ENCODE assay signal across 8 cellular contexts in the genomic region with DNA sequence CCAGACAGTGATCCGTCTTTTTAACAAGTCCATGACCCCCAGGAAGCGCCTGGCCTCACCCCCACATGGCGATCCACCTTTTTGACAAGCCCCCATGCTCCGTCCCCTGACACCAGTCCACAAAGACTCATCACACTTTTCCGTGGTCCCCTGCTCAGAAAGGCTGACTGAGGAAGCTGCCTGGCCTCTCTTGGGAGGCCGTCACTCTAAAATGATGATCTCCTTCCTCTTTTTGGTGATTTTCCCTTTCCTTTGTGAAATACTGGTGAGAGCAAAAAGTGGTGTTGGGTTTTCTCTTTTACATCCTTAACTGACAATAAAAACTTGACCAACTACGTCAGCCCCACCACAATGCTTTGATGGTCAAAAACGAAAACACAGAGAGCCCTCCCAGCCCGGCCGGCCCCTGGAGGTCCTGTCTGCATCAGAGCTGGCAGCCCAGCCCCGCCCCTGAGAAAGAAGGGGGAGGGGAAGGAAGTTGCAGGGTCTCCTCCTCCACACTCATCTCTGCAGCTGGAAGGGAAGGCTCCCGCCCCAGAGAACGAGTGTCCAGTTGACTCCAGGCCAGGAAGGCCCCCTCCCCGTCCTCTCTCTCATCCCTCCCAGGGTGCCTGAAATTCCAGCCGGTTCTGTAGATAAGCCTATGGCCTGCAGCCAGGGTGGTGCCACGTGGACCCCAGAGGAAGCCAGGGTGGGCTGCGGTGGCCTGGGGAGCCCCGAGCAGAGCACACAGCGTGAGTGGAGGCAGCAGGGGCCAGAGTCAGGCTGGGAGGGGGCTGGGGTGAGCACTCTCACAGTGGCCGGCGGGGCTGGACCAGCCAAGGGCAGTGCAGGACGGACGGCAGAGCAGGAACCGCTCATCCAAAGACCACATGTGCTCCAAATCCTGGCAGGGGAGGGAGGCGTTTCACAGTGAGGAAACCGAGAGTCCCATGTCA. TPM values are rescaled to one million over a fixed set of nuclear protein-coding genes. Genes with fewer than 3 reads are reported as not detected.
A peak's percentile ranks its signal among the peaks of the same experiment; 100 is the strongest.
DNase-seq lines count a peak whose midpoint lies in the region; ATAC-seq, FAIRE-seq and TF ChIP-seq lines count a peak whose summit lies in the region.

No MANE protein-coding gene starts in this region.

- H3K4me3 ChIP-seq in H1 (ENCODE audit: extremely low read depth in 1 of 4, insufficient read depth in 2 of 4, low read depth in 3 of 4, low read length in 4 of 4) = no peak overlapping the region
- no peak overlapping the region for H3K4me3 ChIP-seq in naive thymus-derived CD4-positive, alpha-beta T cell (ENCODE audit: low read length)

- H3K27ac Mint-ChIP-seq in naive thymus-derived CD4-positive, alpha-beta T cell = peak overlapping the region in 7 of 9 donors; percentile 29 to 99 (median 64)
- H3K27ac Mint-ChIP-seq in activated CD4-positive, alpha-beta memory T cell treated with anti-CD3 and anti-CD28 coated beads, Interleukin-2, amount 10 ng/mL, durations not matched to agents 7 days and 5 days = no peak overlapping the region

- H2BK20ac ChIP-seq in H1 (ENCODE audit: low read length) = no peak overlapping the region

- H2BK12ac ChIP-seq in H1 (ENCODE audit: low read depth, low read length) = peak overlapping the region; percentile 80; the same call in 1 of the 2 replicates

- H3K4me1 Mint-ChIP-seq in naive thymus-derived CD4-positive, alpha-beta T cell = peaks cover 35 to 57% (median 44%) of the 10 kb centered on the region in 7 donors
- peaks cover 33% of the 10 kb centered on the region for H3K4me1 Mint-ChIP-seq in activated CD4-positive, alpha-beta memory T cell treated with anti-CD3 and anti-CD28 coated beads, Interleukin-2, amount 10 ng/mL, durations not matched to agents 7 days and 5 days

- TF ChIP-seq CTCF in H1 (IDR thresholded peaks at IDR 0.05; ENCODE audit: control extremely low read depth in 1 of 3, insufficient read depth in 1 of 3, low read depth in 1 of 3, low read length in 3 of 3) = no peak

- no peaks in the 10 kb centered on the region for H3K36me3 Mint-ChIP-seq in naive thymus-derived CD4-positive, alpha-beta T cell
- H3K36me3 Mint-ChIP-seq in activated CD4-positive, alpha-beta memory T cell treated with anti-CD3 and anti-CD28 coated beads, Interleukin-2, amount 10 ng/mL, durations not matched to agents 7 days and 5 days (ENCODE audit: low read depth) = peaks cover 4% of the 10 kb centered on the region

- H2BK5ac ChIP-seq in H1 (ENCODE audit: low read depth, low read length) = peak overlapping the region; percentile 83; the same call in 1 of the 2 replicates

- peaks cover 0 to 22% of the 10 kb centered on the region in 2 experiments; a peak in 1 of 4 replicates for H3K79me2 ChIP-seq in H1 (ENCODE audit: control insufficient read depth in 1 of 2, insufficient read depth in 2 of 2, low read length in 2 of 2)

- intact Hi-C loops in naive thymus-derived CD4-positive, alpha-beta T cell (cut with micrococcal nuclease) = loop anchor here (10.0 kb wide), 5 partner anchors 208 to 438 kb away; a partner anchor contains a TSS

- H3K79me1 ChIP-seq in H1 (ENCODE audit: low read depth, low read length) = peaks cover 6% of the 10 kb centered on the region

- 0 out of 2 replicates have a peak overlapping the region, but pooled peaks have one; percentile 65 for H2AK5ac ChIP-seq in H1 (ENCODE audit: low read depth, low read length)

- peak; percentile 65 for DNase-seq in NOMO-1 treated with dmso at 0.1 percent for 144 hours (lab: John Stamatoyannopoulos, UW; ENCODE audit: unreplicated experiment)
- peak in 1 of 2 experiments; percentile 69 for DNase-seq in H1 (ENCODE audit: low read depth in 1 of 2, low spot score in 2 of 2)
- DNase-seq in naive thymus-derived CD4-positive, alpha-beta T cell = no peak
- DNase-seq in activated CD4-positive, alpha-beta memory T cell treated with anti-CD3 and anti-CD28 coated beads, Interleukin-2, amount 10 ng/mL, durations not matched to agents 7 days and 5 days = no peak
- no peak for DNase-seq in hippocampal formation (lab: John Stamatoyannopoulos, UW)
- DNase-seq in NCI-H1048 (lab: John Stamatoyannopoulos, UW) = no peak

- H2AFZ ChIP-seq in H1 (ENCODE audit: low read length) = no peak overlapping the region

- peak overlapping the region; percentile 32 to 38; a peak in 2 of 4 replicates for H3K4me2 ChIP-seq in H1 (ENCODE audit: insufficient read depth in 1 of 2, low read depth in 2 of 2, low read length in 2 of 2)

- H4K20me1 ChIP-seq in H1 (replicated peaks in 1 of 2; ENCODE audit: control insufficient read depth in 1 of 2, insufficient read depth in 2 of 2, low read length in 2 of 2) = no peaks in the 10 kb centered on the region

- H2BK15ac ChIP-seq in H1 (ENCODE audit: low read length) = peak overlapping the region; percentile 61; the same call in 1 of the 2 replicates

- peaks cover 0 to 9% (median 0%) of the 10 kb centered on the region in 5 donors for H3K27me3 Mint-ChIP-seq in naive thymus-derived CD4-positive, alpha-beta T cell
- peaks cover 7% of the 10 kb centered on the region for H3K27me3 Mint-ChIP-seq in activated CD4-positive, alpha-beta memory T cell treated with anti-CD3 and anti-CD28 coated beads, Interleukin-2, amount 10 ng/mL, durations not matched to agents 7 days and 5 days

- peak overlapping the region; percentile 54 for H4K5ac ChIP-seq in H1 (ENCODE audit: insufficient read length, low read depth, low read length)

- no peaks in the 10 kb centered on the region for H3K36me3 ChIP-seq in H1 (ENCODE audit: control insufficient read depth in 2 of 4, insufficient read depth in 4 of 4, low read length in 3 of 4)
- H3K36me3 ChIP-seq in naive thymus-derived CD4-positive, alpha-beta T cell (ENCODE audit: control insufficient read depth in 2 of 3, insufficient read depth in 3 of 3, low read length in 3 of 3) = no peaks in the 10 kb centered on the region

- no peak overlapping the region for H3K56ac ChIP-seq in H1 (replicated peaks; ENCODE audit: insufficient read length, low read depth, low read length)

- H3K9me3 ChIP-seq in H1 (ENCODE audit: insufficient read depth in 2 of 2, low read depth in 1 of 2, low read length in 1 of 2) = no peaks in the 10 kb centered on the region
- H3K9me3 ChIP-seq in naive thymus-derived CD4-positive, alpha-beta T cell (ENCODE audit: control insufficient read depth in 2 of 3, low read length in 3 of 3) = no peaks in the 10 kb centered on the region

- H3K18ac ChIP-seq in H1 (ENCODE audit: extremely low read depth, low read length) = peak overlapping the region; percentile 93

- H3K27ac ChIP-seq in H1 (ENCODE audit: low read depth, low read length) = no peak overlapping the region
- no peak overlapping the region for H3K27ac ChIP-seq in naive thymus-derived CD4-positive, alpha-beta T cell (ENCODE audit: low read depth, low read length)

- ATAC-seq in GM18498 (IDR thresholded peaks at IDR 0.05; ENCODE audit: unreplicated experiment) = peak; percentile 73
- peak; percentile 58 for ATAC-seq in HG02623 (IDR thresholded peaks at IDR 0.05; ENCODE audit: unreplicated experiment)
- ATAC-seq in naive thymus-derived CD4-positive, alpha-beta T cell = peak; percentile 20

- POLR2A ChIA-PET in H1 (lab: Charles Lee; ENCODE audit: partially characterized antibody) = interaction anchor here (0.6 to 1.9 kb wide), 6 partner anchors 8 to 22 kb away, joined by 3 to 12 read pairs (median 3); a partner anchor contains a TSS
- POLR2A ChIA-PET in naive thymus-derived CD4-positive, alpha-beta T cell (lab: Charles Lee) = interaction anchor here (0.6 to 2.6 kb wide), 3 partner anchors 11 to 537 kb away, joined by 3 to 17 read pairs (median 11); a partner anchor contains a TSS
- POLR2A ChIA-PET in activated CD4-positive, alpha-beta memory T cell treated with anti-CD3 and anti-CD28 coated beads, Interleukin-2, amount 10 ng/mL, durations not matched to agents 7 days and 5 days (lab: Charles Lee) = no interaction called here

- peak overlapping the region; percentile 85 for H4K8ac ChIP-seq in H1 (ENCODE audit: extremely low read depth, insufficient read depth, low read length)

- no peaks in the 10 kb centered on the region for H3K23me2 ChIP-seq in H1 (ENCODE audit: low read depth, low read length)

- TF ChIP-seq EP300 in H1 (IDR thresholded peaks at IDR 0.05; ENCODE audit: borderline replicate concordance in 1 of 2, low read depth in 2 of 2, low read length in 2 of 2) = no peak

- TF ChIP-seq RAD21 in H1 (IDR thresholded peaks at IDR 0.05 in 1 of 2, conservative IDR thresholded peaks at IDR 0.05 in 1 of 2; ENCODE audit: low read depth in 2 of 2, low read length in 2 of 2) = no peak

- no peak overlapping the region for H2BK120ac ChIP-seq in H1 (replicated peaks; ENCODE audit: low read depth, low read length)

- no peak for FAIRE-seq in H1 (lab: Jason Lieb, UNC)

- no peaks in the 10 kb centered on the region for H3K27me3 ChIP-seq in H1 (replicated peaks in 1 of 4; ENCODE audit: control insufficient read depth in 3 of 4, extremely low read depth in 1 of 4, insufficient read depth in 3 of 4, low read length in 3 of 4)
- H3K27me3 ChIP-seq in naive thymus-derived CD4-positive, alpha-beta T cell (ENCODE audit: control insufficient read depth in 2 of 2, insufficient read depth in 2 of 2, low read length in 2 of 2) = no peaks in the 10 kb centered on the region

- H3K4me1 ChIP-seq in H1 (replicated peaks in 1 of 4; ENCODE audit: control insufficient read depth in 3 of 4, insufficient read depth in 4 of 4, low read length in 3 of 4) = peaks cover 0 to 33% (median 13%) of the 10 kb centered on the region in 4 experiments; a peak in 6 of 7 replicates
- H3K4me1 ChIP-seq in naive thymus-derived CD4-positive, alpha-beta T cell (ENCODE audit: control insufficient read depth in 2 of 2, insufficient read depth in 2 of 2, low read length in 2 of 2) = peaks cover 42% of the 10 kb centered on the region in 2 donors

- WGBS in H1 (ENCODE audit: extremely low coverage in 1 of 2, insufficient coverage in 1 of 2, insufficient read length in 1 of 2, insufficient replicate concordance in 2 of 2, low coverage in 1 of 2, low lambda C conversion rate in 2 of 2, missing lambda C conversion rate in 1 of 2), 2 experiments = 69% methylated on average over 23 of the region's 26 CpGs; no CpG with 5 or more reads in 1 of the 2 experiments

- peak overlapping the region in 5 of 10 donors; percentile 0 to 34 (median 24) for H3K4me3 Mint-ChIP-seq in naive thymus-derived CD4-positive, alpha-beta T cell
- no peak overlapping the region for H3K4me3 Mint-ChIP-seq in activated CD4-positive, alpha-beta memory T cell treated with anti-CD3 and anti-CD28 coated beads, Interleukin-2, amount 10 ng/mL, durations not matched to agents 7 days and 5 days

- CTCF ChIA-PET in H1 (lab: Charles Lee; ENCODE audit: partially characterized antibody) = interaction anchor here (1.2 to 4.6 kb wide), 7 partner anchors 13 to 87 kb away, joined by 3 to 42 read pairs (median 5); a partner anchor contains a TSS
- CTCF ChIA-PET in naive thymus-derived CD4-positive, alpha-beta T cell (lab: Charles Lee) = interaction anchor here (0.6 to 1.0 kb wide), 2 partner anchors 19 to 563 kb away, joined by 3 read pairs; no protein-coding TSS in a partner anchor
- CTCF ChIA-PET in activated CD4-positive, alpha-beta memory T cell treated with anti-CD3 and anti-CD28 coated beads, Interleukin-2, amount 10 ng/mL, durations not matched to agents 7 days and 5 days (lab: Charles Lee) = no interaction called here

- H4K91ac ChIP-seq in H1 (replicated peaks; ENCODE audit: insufficient read length, low read length) = peak overlapping the region; percentile 90

- no peak overlapping the region for H3K23ac ChIP-seq in H1 (ENCODE audit: insufficient read length)

- no peak overlapping the region; a peak in 1 of 7 replicates for H3K9ac ChIP-seq in H1 (replicated peaks in 1 of 4; ENCODE audit: extremely low read depth in 1 of 4, low read depth in 3 of 4, low read length in 3 of 4)

- H3K9me3 Mint-ChIP-seq in naive thymus-derived CD4-positive, alpha-beta T cell = no peaks in the 10 kb centered on the region
- H3K9me3 Mint-ChIP-seq in activated CD4-positive, alpha-beta memory T cell treated with anti-CD3 and anti-CD28 coated beads, Interleukin-2, amount 10 ng/mL, durations not matched to agents 7 days and 5 days = no peaks in the 10 kb centered on the region

- peak overlapping the region; percentile 85 for H3K4ac ChIP-seq in H1 (replicated peaks; ENCODE audit: insufficient read length, low read depth, low read length)

- no peak overlapping the region for H3K14ac ChIP-seq in H1 (ENCODE audit: insufficient read length)

- TF ChIP-seq POLR2A in H1 (IDR thresholded peaks at IDR 0.05; ENCODE audit: control extremely low read depth in 1 of 2, low read depth in 2 of 2, low read length in 2 of 2) = no peak

RNA-seq across cellular contexts. Expression of a gene that starts 19.9 kb away (rescaled TPM):
- 35.6 and 41.9 TPM in 2 replicates for total RNA-seq in H1 (2021; fragmentation: NEBNext Ultra II Directional; extraction: Animal tissue kit (Norgen Biotek cat#: 25700))
- polyA plus RNA-seq in H1 (2011; rRNA removed) = 23.6 and 35.1 TPM in 2 replicates
- polyA plus RNA-seq in H1 (2011; cell fraction: cytosol; rRNA removed) = 39.0 TPM
- polyA plus RNA-seq in H1 (2011; cell fraction: nucleus; rRNA removed) = 102 TPM
- polyA plus RNA-seq in H1 (2012, experiment 1 of 2) = 35.4 to 47.3 TPM (median 43.6 TPM) in 4 replicates
- polyA plus RNA-seq in H1 (2012, experiment 2 of 2) = 30.3 TPM
- polyA plus RNA-seq in H1 (2013, experiment 1 of 2) = 32.3 TPM
- polyA plus RNA-seq in H1 (2013, experiment 2 of 2) = 31.5 TPM
- polyA minus RNA-seq in H1 (2011; rRNA and poly(A)+ RNA removed) = 14.7 and 16.2 TPM in 2 replicates
- 14.2 TPM for polyA minus RNA-seq in H1 (2011; cell fraction: cytosol; rRNA and poly(A)+ RNA removed)
- polyA minus RNA-seq in H1 (2011; cell fraction: nucleus; rRNA and poly(A)+ RNA removed) = 19.4 TPM
- 100 to 1,000 TPM; 103 to 120 (median 109) TPM for total RNA-seq in naive thymus-derived CD4-positive, alpha-beta T cell
- 100 to 1,000 TPM; 158 to 161 TPM for polyA plus RNA-seq in naive thymus-derived CD4-positive, alpha-beta T cell
- 100 to 1,000 TPM; 130 to 131 TPM for total RNA-seq in activated CD4-positive, alpha-beta memory T cell treated with anti-CD3 and anti-CD28 coated beads, Interleukin-2, amount 10 ng/mL, durations not matched to agents 7 days and 5 days

Comparison
In these comparisons a context has a peak if more than half of its experiments do, and no peak if none do; other contexts are left out.
1. ATAC-seq: peak in every context shown above with its lines; median percentile 73 in GM18498; 58 in HG02623; 20 in naive thymus-derived CD4-positive, alpha-beta T cell.